In the genomic region with DNA sequence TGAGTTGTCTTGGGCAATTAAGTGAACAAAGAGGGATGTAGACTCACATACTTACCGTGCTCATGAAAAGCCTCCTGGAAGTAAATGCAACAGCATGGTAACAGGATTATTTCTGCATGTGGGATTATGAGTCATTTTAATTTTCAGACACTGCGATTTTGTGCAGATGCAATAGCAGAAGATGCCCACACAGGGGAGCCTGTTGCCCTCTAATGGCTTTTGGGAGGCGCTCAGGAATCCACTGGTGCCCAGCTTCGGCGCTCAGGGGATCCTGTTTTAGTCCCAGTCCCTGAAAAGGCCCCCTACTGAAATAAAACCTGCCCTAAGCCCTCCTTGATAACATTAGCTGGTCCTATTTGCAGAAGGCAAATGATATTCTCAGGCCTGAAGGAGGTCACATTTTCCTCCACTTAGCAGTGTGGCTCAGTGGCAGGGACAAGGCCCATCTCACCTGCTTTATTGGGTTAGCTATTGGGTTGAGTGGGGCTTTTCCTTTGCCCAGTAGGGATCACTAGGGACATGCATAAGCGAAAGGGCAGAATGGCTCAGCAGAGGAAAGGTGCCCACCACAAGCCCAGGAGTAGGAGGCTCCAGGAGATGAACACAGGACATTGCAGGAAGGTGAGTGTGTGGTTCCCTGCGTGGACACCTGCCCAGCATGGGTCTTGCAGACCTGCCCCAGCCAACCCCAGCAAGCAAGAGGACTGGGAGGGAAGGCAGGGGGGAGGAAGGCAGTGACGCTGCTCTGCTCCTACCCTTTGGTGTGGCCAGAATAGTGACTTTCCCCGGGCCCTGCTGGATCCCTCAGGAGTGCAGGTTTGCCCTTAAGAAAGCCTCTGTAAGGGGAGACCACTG, we compare ENCODE assay signal across 8 cellular contexts. TPM values are rescaled to one million over a fixed set of nuclear protein-coding genes. Genes with fewer than 3 reads are reported as not detected.
A peak's percentile ranks its signal among the peaks of the same experiment; 100 is the strongest.
DNase-seq lines count a peak whose midpoint lies in the region; ATAC-seq and TF ChIP-seq lines count a peak whose summit lies in the region.

No MANE protein-coding gene starts in this region.

- DNase-seq in activated CD8-positive, alpha-beta memory T cell treated with anti-CD3 and anti-CD28 coated beads, Interleukin-2, amount 50 U/mL, for 48 hours: peak; percentile 55
- no peak for DNase-seq in activated CD8-positive, alpha-beta memory T cell treated with anti-CD3 and anti-CD28 coated beads for 24 hours
- DNase-seq in HuH-7 (ENCODE audit: low spot score) (peak; percentile 28), PC-9 (peak; percentile 55 to 60), cerebellar cortex (ENCODE audit: low spot score) (peak; percentile 33), transverse colon (peak; percentile 47)

- ATAC-seq in GM21717 (IDR thresholded peaks at IDR 0.05; ENCODE audit: unreplicated experiment): peak; percentile 87

- TF ChIP-seq EP300 in transverse colon (IDR thresholded peaks at IDR 0.05; ENCODE audit: low read depth): no peak

- H3K4me3 ChIP-seq in PC-9 (no peak overlapping the region), liver (ENCODE audit: low read depth in 1 of 3, low read length in 3 of 3) (no peak overlapping the region), transverse colon (no peak overlapping the region)

- POLR2A ChIA-PET in PC-9 (lab: Charles Lee; ENCODE audit: unreplicated experiment): interaction anchor here (0.6 kb wide), 1 partner anchor 328 kb away, joined by 3 read pairs; no protein-coding TSS in a partner anchor

- no peaks in the 10 kb centered on the region for H3K79me2 ChIP-seq in PC-9 (ENCODE audit: low read depth)

- BruUV-seq in PC-9 (replicated peaks; lab: Mats Ljungman, UMichigan): no TSS peak

- H3K27me3 ChIP-seq in PC-9 (ENCODE audit: insufficient read depth, low read depth) (no peaks in the 10 kb centered on the region), liver (ENCODE audit: control insufficient read depth in 4 of 4, insufficient read depth in 4 of 4, low read length in 3 of 4) (no peaks in the 10 kb centered on the region), transverse colon (no peaks in the 10 kb centered on the region)

- intact Hi-C loops in PC-9 (cut with micrococcal nuclease; ENCODE audit: unreplicated experiment): loop anchor here (1.0 to 2.0 kb wide), 4 partner anchors 265 to 526 kb away; no protein-coding TSS in a partner anchor
- intact Hi-C loops in transverse colon (cut with DNase I; ENCODE audit: low total_unique reads): loop anchor here (5.0 kb wide), 1 partner anchor 300 kb away; no protein-coding TSS in a partner anchor

- H2AFZ ChIP-seq in PC-9: no peak overlapping the region

- in situ Hi-C loops in transverse colon (cut with MboI; ENCODE audit: low pct_ligation_motif_present in 1 of 4, low pct_unique_long_range_greater_than_20kb in 1 of 4, low sequenced_read_pairs in 3 of 4): loop anchor here (10.0 to 25.0 kb wide), 4 partner anchors 303 to 510 kb away; no protein-coding TSS in a partner anchor

- no peak overlapping the region for H3K9ac ChIP-seq in liver (ENCODE audit: low read depth in 1 of 2, low read length in 2 of 2)

- TF ChIP-seq CTCF in PC-9 (conservative IDR thresholded peaks at IDR 0.05) (peak; percentile 99), liver (IDR thresholded peaks at IDR 0.05; ENCODE audit: low read depth, low read length, missing input control) (peak; percentile 98), transverse colon (IDR thresholded peaks at IDR 0.05) (peak; percentile 86 to 88 (median 86))

- 0 out of 2 replicates have a peak overlapping the region, but pooled peaks have one; percentile 0 for H3K4me2 ChIP-seq in PC-9

- peaks cover 1% of the 10 kb centered on the region; the same call in 1 of the 2 replicates for H3K4me1 ChIP-seq in PC-9 (replicated peaks; ENCODE audit: insufficient read depth)
- H3K4me1 ChIP-seq in liver (ENCODE audit: control insufficient read depth in 4 of 4, insufficient read depth in 4 of 4, low read length in 3 of 4): no peaks in the 10 kb centered on the region
- no peaks in the 10 kb centered on the region for H3K4me1 ChIP-seq in transverse colon

- peak; percentile 96 to 97 for TF ChIP-seq RAD21 in liver (IDR thresholded peaks at IDR 0.05)

- H3K9me2 ChIP-seq in PC-9 (ENCODE audit: insufficient read depth): no peaks in the 10 kb centered on the region

- CTCF ChIA-PET in PC-9 (lab: Charles Lee): interaction anchor here (0.5 to 1.0 kb wide), 3 partner anchors 265 to 1517 kb away, joined by 3 to 5 read pairs (median 3); no protein-coding TSS in a partner anchor

- TF ChIP-seq POLR2A in transverse colon (IDR thresholded peaks at IDR 0.05): no peak

- H3K27ac ChIP-seq in PC-9 (no peak overlapping the region), liver (ENCODE audit: low read depth in 1 of 2, low read length in 2 of 2) (no peak overlapping the region), transverse colon (no peak overlapping the region)

- WGBS in liver: 38% methylated on average over 9 of the region's 9 CpGs
- 0 to 39% methylated on average over 2 to 9 of the region's 9 CpGs for WGBS in transverse colon (ENCODE audit: low coverage in 1 of 2), 2 donors

- H3K36me3 ChIP-seq in PC-9 (ENCODE audit: low read depth) (no peaks in the 10 kb centered on the region), liver (ENCODE audit: control insufficient read depth in 4 of 4, insufficient read depth in 3 of 4, low read depth in 1 of 4, low read length in 3 of 4) (no peaks in the 10 kb centered on the region), transverse colon (no peaks in the 10 kb centered on the region)

- no peaks in the 10 kb centered on the region for H3F3A ChIP-seq in PC-9 (ENCODE audit: insufficient read depth, low read depth)

- no peaks in the 10 kb centered on the region for H4K20me1 ChIP-seq in PC-9 (ENCODE audit: insufficient read depth)

- H3K9me3 ChIP-seq in PC-9 (ENCODE audit: insufficient read depth, low read depth) (no peaks in the 10 kb centered on the region), liver (ENCODE audit: control insufficient read depth in 4 of 4, low read length in 3 of 4) (no peaks in the 10 kb centered on the region), transverse colon (no peaks in the 10 kb centered on the region)

TF ChIP-seq in liver, 16 proteins besides CTCF, POLR2A, EP300 and RAD21 (continues in another document):
- TF ChIP-seq SP1 (IDR thresholded peaks at IDR 0.05) (no peak), GABPA (IDR thresholded peaks at IDR 0.05 in 1 of 2, conservative IDR thresholded peaks at IDR 0.05 in 1 of 2) (no peak), FOXA2 (IDR thresholded peaks at IDR 0.05) (no peak), HNF4G (IDR thresholded peaks at IDR 0.05) (no peak), TAF1 (conservative IDR thresholded peaks at IDR 0.05) (no peak), RXRA (IDR thresholded peaks at IDR 0.05) (no peak), EGR1 (IDR thresholded peaks at IDR 0.05; ENCODE audit: low read depth in 2 of 2) (no peak), HNF4A (conservative IDR thresholded peaks at IDR 0.05) (no peak), NR2F2 (IDR thresholded peaks at IDR 0.05) (no peak), JUND (IDR thresholded peaks at IDR 0.05) (no peak), YY1 (IDR thresholded peaks at IDR 0.05) (no peak), FOXA1 (IDR thresholded peaks at IDR 0.05) (no peak)
- TF ChIP-seq, protein P1, sequence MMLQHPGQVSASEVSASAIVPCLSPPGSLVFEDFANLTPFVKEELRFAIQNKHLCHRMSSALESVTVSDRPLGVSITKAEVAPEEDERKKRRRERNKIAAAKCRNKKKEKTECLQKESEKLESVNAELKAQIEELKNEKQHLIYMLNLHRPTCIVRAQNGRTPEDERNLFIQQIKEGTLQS (IDR thresholded peaks at IDR 0.05): no peak
- TF ChIP-seq, protein P2, sequence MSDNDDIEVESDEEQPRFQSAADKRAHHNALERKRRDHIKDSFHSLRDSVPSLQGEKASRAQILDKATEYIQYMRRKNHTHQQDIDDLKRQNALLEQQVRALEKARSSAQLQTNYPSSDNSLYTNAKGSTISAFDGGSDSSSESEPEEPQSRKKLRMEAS (IDR thresholded peaks at IDR 0.05): no peak
- TF ChIP-seq, protein P3, sequence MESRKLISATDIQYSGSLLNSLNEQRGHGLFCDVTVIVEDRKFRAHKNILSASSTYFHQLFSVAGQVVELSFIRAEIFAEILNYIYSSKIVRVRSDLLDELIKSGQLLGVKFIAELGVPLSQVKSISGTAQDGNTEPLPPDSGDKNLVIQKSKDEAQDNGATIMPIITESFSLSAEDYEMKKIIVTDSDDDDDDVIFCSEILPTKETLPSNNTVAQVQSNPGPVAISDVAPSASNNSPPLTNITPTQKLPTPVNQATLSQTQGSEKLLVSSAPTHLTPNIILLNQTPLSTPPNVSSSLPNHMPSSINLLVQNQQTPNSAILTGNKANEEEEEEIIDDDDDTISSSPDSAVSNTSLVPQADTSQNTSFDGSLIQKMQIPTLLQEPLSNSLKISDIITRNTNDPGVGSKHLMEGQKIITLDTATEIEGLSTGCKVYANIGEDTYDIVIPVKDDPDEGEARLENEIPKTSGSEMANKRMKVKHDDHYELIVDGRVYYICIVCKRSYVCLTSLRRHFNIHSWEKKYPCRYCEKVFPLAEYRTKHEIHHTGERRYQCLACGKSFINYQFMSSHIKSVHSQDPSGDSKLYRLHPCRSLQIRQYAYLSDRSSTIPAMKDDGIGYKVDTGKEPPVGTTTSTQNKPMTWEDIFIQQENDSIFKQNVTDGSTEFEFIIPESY (IDR thresholded peaks at IDR 0.05): no peak

RNA-seq across cellular contexts. Expression of a gene that starts 26.5 kb away (rescaled TPM):
- total RNA-seq in PC-9 (2021) (28.8 and 34.9 TPM in 2 replicates), liver (1 to 10 TPM in 1 of 2 donors, under 1 TPM in 1; 0.56 to 2.8 TPM), transverse colon (10 to 100 TPM; 13.7 to 65.4 (median 52.9) TPM)
- 1 to 10 TPM in 1 of 2 donors, under 1 TPM in 1; 0.96 to 2.5 TPM for polyA plus RNA-seq in liver

RNA-seq across cellular contexts. Expression of a gene that starts 35.7 kb away (rescaled TPM):
- total RNA-seq in PC-9 (2021) (not detected in 2 replicates), liver (not detected), transverse colon (1 to 10 TPM in 1 of 4 donors, not detected in 3; 1.3 TPM)
- not detected for polyA plus RNA-seq in liver
